Comparison of ENCODE assay signal across 13 cellular contexts in genomic region chr13:102599451-102600012, GRCh38. TPM values are rescaled to one million over a fixed set of nuclear protein-coding genes. Genes with fewer than 3 reads are reported as not detected.
DNase-seq lines count a peak whose midpoint lies in the region; ATAC-seq and TF ChIP-seq lines count a peak whose summit lies in the region.
"Had no signal": no experiment of that assay in that cellular context is flagged by ENCODE, and none has a peak within 500 bp of the region (broad histone marks: within the 10 kb centered on the region; RNA-seq: fewer than 3 reads in every experiment).

No MANE protein-coding gene starts in this region.

- DNase-seq in mammary epithelial cell: no peak
- no peak for DNase-seq in breast epithelium (ENCODE audit: low spot score in 2 of 2)
- no peak for DNase-seq in PC-9
- no peak for DNase-seq in upper lobe of right lung
- DNase-seq in HUDEP-2 (lab: John Stamatoyannopoulos, UW; ENCODE audit: unreplicated experiment in 76 of 76): no peak
- no peak for DNase-seq in substantia nigra (lab: John Stamatoyannopoulos, UW)
- DNase-seq in NCI-H128 (lab: John Stamatoyannopoulos, UW; ENCODE audit: unreplicated experiment): no peak
- DNase-seq: activated naive CD4-positive, alpha-beta T cell treated with anti-CD3 and anti-CD28 coated beads, Interleukin-2, amount 50 U/mL, for 16 hours; Kasumi-1; RPMI8226; thyroid gland had no signal

- H2AFZ ChIP-seq in mammary epithelial cell (ENCODE audit: low read depth, low read length) (no peak overlapping the region), PC-9 (no peak overlapping the region)

- BruUV-seq in mammary epithelial cell (replicated peaks; lab: Mats Ljungman, UMichigan): no TSS peak
- BruUV-seq in PC-9 (replicated peaks; lab: Mats Ljungman, UMichigan): no TSS peak

- H3K79me2 ChIP-seq in mammary epithelial cell (ENCODE audit: insufficient read depth, low read length) (peaks cover 92% of the 10 kb centered on the region), PC-9 (ENCODE audit: low read depth) (peaks cover 90% of the 10 kb centered on the region)

- H3K4me2 ChIP-seq in mammary epithelial cell (ENCODE audit: insufficient read depth, low read depth, low read length): peak overlapping the region; percentile 71
- H3K4me2 ChIP-seq in PC-9: peak overlapping the region; percentile 96

- intact Hi-C loops in mammary epithelial cell (cut with micrococcal nuclease): no loop called here
- intact Hi-C loops in breast epithelium (cut with DNase I; ENCODE audit: low total_unique reads): loop anchor here (10.0 kb wide), 1 partner anchor 245 kb away; the partner anchor contains the start of gene ERCC5
- intact Hi-C loops in PC-9 (cut with micrococcal nuclease; ENCODE audit: unreplicated experiment): loop anchor here (5.0 kb wide), 1 partner anchor 173 kb away; the partner anchor contains the start of gene TEX30
- intact Hi-C loops in upper lobe of right lung (cut with DNase I): no loop called here

- TF ChIP-seq POLR2A in breast epithelium (IDR thresholded peaks at IDR 0.05): no peak

- H3K4me3 ChIP-seq in mammary epithelial cell (replicated peaks in 1 of 3; ENCODE audit: insufficient read depth in 1 of 3, low read depth in 2 of 3, low read length in 3 of 3) (no peak overlapping the region), breast epithelium (peak overlapping the region in 1 of 3 donors; percentile 10), PC-9 (no peak overlapping the region), endocrine pancreas (ENCODE audit: control insufficient read depth, insufficient read depth, low read length) (peak overlapping the region; percentile 90), upper lobe of right lung (peak overlapping the region; percentile 94)
- H3K4me3 ChIP-seq: thyroid gland had no signal

- TF ChIP-seq CTCF in mammary epithelial cell (conservative IDR thresholded peaks at IDR 0.05 in 1 of 2, IDR thresholded peaks at IDR 0.05 in 1 of 2; ENCODE audit: extremely low read depth in 1 of 2, insufficient read depth in 1 of 2, low read depth in 1 of 2, low read length in 2 of 2): no peak
- no peak for TF ChIP-seq CTCF in breast epithelium (IDR thresholded peaks at IDR 0.05)
- TF ChIP-seq CTCF in PC-9 (conservative IDR thresholded peaks at IDR 0.05): no peak
- TF ChIP-seq CTCF in upper lobe of right lung (IDR thresholded peaks at IDR 0.05): no peak

- in situ Hi-C loops in mammary epithelial cell (cut with MboI; ENCODE audit: low sequenced_read_pairs in 2 of 2): loop anchor here (5.0 to 10.0 kb wide), 2 partner anchors 123 to 125 kb away; no protein-coding TSS in a partner anchor

- WGBS in mammary epithelial cell (ENCODE audit: low coverage, missing lambda C conversion rate): 100% methylated on average over 2 of the region's 3 CpGs

- ATAC-seq in upper lobe of right lung: no peak

- H3K27ac ChIP-seq in mammary epithelial cell (ENCODE audit: insufficient read depth, low read depth, low read length) (no peak overlapping the region), breast epithelium (no peak overlapping the region), PC-9 (no peak overlapping the region), upper lobe of right lung (no peak overlapping the region), substantia nigra (ENCODE audit: low read depth, low read length, poor library complexity, severe bottlenecking) (no peak overlapping the region)
- H3K27ac ChIP-seq: C4-2B, thyroid gland had no signal

- H3K9ac ChIP-seq in mammary epithelial cell (ENCODE audit: insufficient read depth, low read length): no peak overlapping the region
- H3K9ac ChIP-seq in endocrine pancreas (ENCODE audit: control insufficient read depth, insufficient read depth, low read length): no peak overlapping the region

- H3K9me2 ChIP-seq in PC-9 (ENCODE audit: insufficient read depth): no peaks in the 10 kb centered on the region

- H3K4me1 ChIP-seq in mammary epithelial cell (ENCODE audit: insufficient read depth, low read length) (peaks cover 10% of the 10 kb centered on the region), breast epithelium (peaks cover 0 to 5% of the 10 kb centered on the region in 2 donors), PC-9 (replicated peaks; ENCODE audit: insufficient read depth) (peaks cover 27% of the 10 kb centered on the region), endocrine pancreas (ENCODE audit: control insufficient read depth, insufficient read depth, low read length) (peaks cover 11% of the 10 kb centered on the region), upper lobe of right lung (peaks cover 39% of the 10 kb centered on the region)

- POLR2A ChIA-PET in PC-9 (lab: Charles Lee; ENCODE audit: unreplicated experiment): no interaction called here

- H3K27me3 ChIP-seq in mammary epithelial cell (ENCODE audit: insufficient read depth, low read length): no peaks in the 10 kb centered on the region
- H3K27me3 ChIP-seq in breast epithelium: no peaks in the 10 kb centered on the region
- H3K27me3 ChIP-seq in PC-9 (ENCODE audit: insufficient read depth, low read depth): no peaks in the 10 kb centered on the region
- H3K27me3 ChIP-seq in endocrine pancreas (ENCODE audit: control insufficient read depth, insufficient read depth, low read length): no peaks in the 10 kb centered on the region
- no peaks in the 10 kb centered on the region for H3K27me3 ChIP-seq in upper lobe of right lung
- H3K27me3 ChIP-seq: thyroid gland had no signal

- dilution Hi-C loops in mammary epithelial cell (cut with HindIII; ENCODE audit: low sequenced_read_pairs): no loop called here

- CTCF ChIA-PET in mammary epithelial cell (lab: Charles Lee; ENCODE audit: low non-redundant PET) (interaction anchor here (0.6 kb wide), 1 partner anchor 110 kb away, joined by 3 read pairs; no protein-coding TSS in a partner anchor), PC-9 (lab: Charles Lee) (no interaction called here)

- no peaks in the 10 kb centered on the region for H4K20me1 ChIP-seq in mammary epithelial cell (ENCODE audit: insufficient read depth, low read length)
- peaks cover 17% of the 10 kb centered on the region for H4K20me1 ChIP-seq in PC-9 (ENCODE audit: insufficient read depth)

- H3K36me3 ChIP-seq in mammary epithelial cell (ENCODE audit: insufficient read depth, low read length) (no peaks in the 10 kb centered on the region), breast epithelium (no peaks in the 10 kb centered on the region), PC-9 (ENCODE audit: low read depth) (0 out of 2 replicates have a peak, but pooled peaks cover 2% of the 10 kb centered on the region), endocrine pancreas (ENCODE audit: control insufficient read depth, insufficient read depth, low read length) (no peaks in the 10 kb centered on the region), upper lobe of right lung (no peaks in the 10 kb centered on the region)
- H3K36me3 ChIP-seq: thyroid gland had no signal

- H3F3A ChIP-seq in PC-9 (ENCODE audit: insufficient read depth, low read depth): peaks cover 10% of the 10 kb centered on the region; the same call in 1 of the 2 replicates

- H3K9me3 ChIP-seq in mammary epithelial cell (replicated peaks; ENCODE audit: insufficient read depth, low read length) (no peaks in the 10 kb centered on the region), breast epithelium (no peaks in the 10 kb centered on the region), PC-9 (ENCODE audit: insufficient read depth, low read depth) (no peaks in the 10 kb centered on the region), endocrine pancreas (ENCODE audit: control insufficient read depth, low read length) (no peaks in the 10 kb centered on the region), upper lobe of right lung (no peaks in the 10 kb centered on the region)
- H3K9me3 ChIP-seq: thyroid gland had no signal

RNA-seq across cellular contexts. Expression of gene TPP2, which starts 2.7 kb away (rescaled TPM):
- 10 to 100 TPM; 42.8 to 46.5 TPM for total RNA-seq in mammary epithelial cell
- polyA plus RNA-seq in mammary epithelial cell: 19.2 TPM
- polyA minus RNA-seq in mammary epithelial cell: 37.5 TPM
- total RNA-seq in breast epithelium: 10 to 100 TPM; 50.2 to 62.9 (median 51.8) TPM
- total RNA-seq in PC-9 (2021): 33.3 and 35.1 TPM in 2 replicates
- total RNA-seq in upper lobe of right lung: 43.4 TPM

Comparison
In these comparisons a context has a peak if more than half of its experiments do, and no peak if none do; other contexts are left out.
1. intact Hi-C loops: an anchor here in breast epithelium (10.0 kb wide) and PC-9 (5.0 kb wide); none called in mammary epithelial cell and upper lobe of right lung.
2. H3K4me3 ChIP-seq: peak in endocrine pancreas (single experiment) and upper lobe of right lung (single experiment); none in mammary epithelial cell (0 of 3) and PC-9 (single experiment).